In the genomic region with DNA sequence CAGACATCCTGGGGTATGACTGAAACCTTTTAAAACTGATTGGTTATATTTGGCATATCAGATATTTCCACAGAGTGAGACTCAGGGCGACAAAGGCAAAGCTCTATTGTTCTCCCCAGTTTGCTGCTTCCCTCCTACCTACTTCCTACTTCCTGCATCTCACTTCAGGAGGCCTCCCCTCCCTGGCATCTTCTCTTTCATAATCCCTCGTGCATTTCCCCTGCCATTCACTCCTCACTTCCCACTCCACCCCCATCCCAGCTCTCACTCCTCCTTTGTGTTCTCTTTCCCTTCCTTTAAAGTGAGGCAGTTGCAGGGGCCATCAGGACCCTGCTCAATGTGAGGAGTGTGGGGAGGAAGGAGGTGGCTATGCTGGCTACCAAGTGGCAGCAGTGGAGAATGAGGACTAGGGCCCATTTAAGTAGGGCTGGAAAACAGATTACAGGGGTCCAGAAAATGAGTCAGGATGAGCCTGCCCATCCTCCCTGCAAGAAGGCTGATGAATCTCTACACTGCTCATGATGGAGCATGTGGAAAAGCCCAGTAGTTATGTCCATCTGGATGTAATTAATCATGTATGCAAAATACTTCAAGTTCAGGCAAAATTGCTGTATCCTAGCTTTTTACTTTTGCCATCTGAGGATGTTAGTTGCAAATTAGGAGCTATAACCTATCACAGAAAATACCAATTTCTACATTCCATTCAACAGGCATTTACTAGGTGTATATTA, we compare ENCODE assay signal across 18 cellular contexts.
DNase-seq lines count a peak whose midpoint lies in the region; ATAC-seq and TF ChIP-seq lines count a peak whose summit lies in the region.
"Had no signal": no experiment of that assay in that cellular context is flagged by ENCODE, and none has a peak within 500 bp of the region (broad histone marks: within the 10 kb centered on the region; RNA-seq: fewer than 3 reads in every experiment).

No MANE protein-coding gene starts in this region.

- H3K4me1 Mint-ChIP-seq in GM23338 = peaks cover 45% of the 10 kb centered on the region
- H3K4me1 Mint-ChIP-seq in immature natural killer cell = no peaks in the 10 kb centered on the region
- H3K4me1 Mint-ChIP-seq: activated naive CD8-positive, alpha-beta T cell treated with anti-CD3 and anti-CD28 coated beads, Interleukin-2, amount 50 U/mL, for 24 hours; stimulated activated effector memory CD8-positive, alpha-beta T cell treated with anti-CD3 and anti-CD28 coated beads, Interleukin-12 subunit alpha, Interleukin-12 subunit beta, amount 100 ng/mL, for 72 hours had no signal

- in situ Hi-C loops in G401 (cut with HindIII; ENCODE audit: low sequenced_read_pairs) = no loop called here

- TF ChIP-seq CTCF in GM23338 (conservative IDR thresholded peaks at IDR 0.05; ENCODE audit: low read depth in 2 of 2) (no peak), foreskin keratinocyte (conservative IDR thresholded peaks at IDR 0.05) (no peak), parathyroid adenoma (IDR thresholded peaks at IDR 0.05) (no peak)

- H3K4me1 ChIP-seq in GM23338 (ENCODE audit: insufficient read depth) (peaks cover 41% of the 10 kb centered on the region), foreskin keratinocyte (no peaks in the 10 kb centered on the region), parathyroid adenoma (no peaks in the 10 kb centered on the region)

- H3K27me3 Mint-ChIP-seq in GM23338 (ENCODE audit: insufficient read depth, low read depth, poor library complexity) = peaks cover 2% of the 10 kb centered on the region
- H3K27me3 Mint-ChIP-seq in immature natural killer cell (ENCODE audit: low read depth in 3 of 3) = peaks cover 0 to 2% (median 2%) of the 10 kb centered on the region in 3 donors
- H3K27me3 Mint-ChIP-seq: activated naive CD8-positive, alpha-beta T cell treated with anti-CD3 and anti-CD28 coated beads, Interleukin-2, amount 50 U/mL, for 24 hours; progenitor cell of endocrine pancreas had no signal

- H3K27me3 ChIP-seq in GM23338 (ENCODE audit: insufficient read depth) (no peaks in the 10 kb centered on the region), foreskin keratinocyte (no peaks in the 10 kb centered on the region), parathyroid adenoma (ENCODE audit: control insufficient read depth, insufficient read depth, low read length) (no peaks in the 10 kb centered on the region)

- H3K9me3 Mint-ChIP-seq in GM23338 = peaks cover 3% of the 10 kb centered on the region; the same call in 1 of the 3 replicates
- peaks cover 0 to 7% (median 2%) of the 10 kb centered on the region in 6 donors for H3K9me3 Mint-ChIP-seq in immature natural killer cell
- H3K9me3 Mint-ChIP-seq: activated naive CD8-positive, alpha-beta T cell treated with anti-CD3 and anti-CD28 coated beads, Interleukin-2, amount 50 U/mL, for 24 hours; activated T-cell treated with anti-CD3 and anti-CD28 coated beads, Interleukin-2, amount 50 U/mL, for 24 hours; stimulated activated effector memory CD8-positive, alpha-beta T cell treated with anti-CD3 and anti-CD28 coated beads, Interleukin-12 subunit alpha, Interleukin-12 subunit beta, amount 100 ng/mL, for 72 hours had no signal

- DNase-seq in GM23338 (ENCODE audit: low spot score) = peak; percentile 28
- DNase-seq in amniotic epithelial cell (ENCODE audit: low read depth) = peak; percentile 26
- no peak for DNase-seq in foreskin keratinocyte
- DNase-seq in immature natural killer cell = no peak
- no peak for DNase-seq in NCI-H345 treated with DMSO at 0.1 percent for 48 hours (lab: John Stamatoyannopoulos, UW; ENCODE audit: unreplicated experiment)
- no peak for DNase-seq in G401 (ENCODE audit: low spot score)
- DNase-seq in cerebellar nuclear complex (lab: John Stamatoyannopoulos, UW) = no peak
- DNase-seq: activated CD4-positive, alpha-beta T cell treated with anti-CD3 and anti-CD28 coated beads for 4 hours; activated naive CD8-positive, alpha-beta T cell treated with anti-CD3 and anti-CD28 coated beads, Interleukin-2, amount 50 U/mL, for 24 hours; activated T-cell treated with anti-CD3 and anti-CD28 coated beads, Interleukin-2, amount 50 U/mL, for 24 hours; hippocampal formation; MM.1S; NCI-H2171; T-helper 2 cell had no signal

- no peaks in the 10 kb centered on the region for H3K9me3 ChIP-seq in parathyroid adenoma (ENCODE audit: control insufficient read depth, low read length)

- H4K20me1 ChIP-seq in GM23338 (replicated peaks; ENCODE audit: insufficient read depth) = no peaks in the 10 kb centered on the region

- H3K27ac ChIP-seq in GM23338 (ENCODE audit: low read depth) (peak overlapping the region; percentile 12), foreskin keratinocyte (no peak overlapping the region), parathyroid adenoma (peak overlapping the region; percentile 0)
- H3K27ac ChIP-seq: C4-2B had no signal

- H3K27ac Mint-ChIP-seq in GM23338 (peak overlapping the region; percentile 83), immature natural killer cell (no peak overlapping the region)
- H3K27ac Mint-ChIP-seq: activated naive CD8-positive, alpha-beta T cell treated with anti-CD3 and anti-CD28 coated beads, Interleukin-2, amount 50 U/mL, for 24 hours; activated T-cell treated with anti-CD3 and anti-CD28 coated beads, Interleukin-2, amount 50 U/mL, for 24 hours; progenitor cell of endocrine pancreas; stimulated activated effector memory CD8-positive, alpha-beta T cell treated with anti-CD3 and anti-CD28 coated beads, Interleukin-12 subunit alpha, Interleukin-12 subunit beta, amount 100 ng/mL, for 72 hours had no signal

- no peaks in the 10 kb centered on the region for H3K79me2 ChIP-seq in GM23338 (replicated peaks; ENCODE audit: insufficient read depth)
- H3K79me2 ChIP-seq in parathyroid adenoma = no peaks in the 10 kb centered on the region

- peak; percentile 62 for ATAC-seq in GM23338
- ATAC-seq in foreskin keratinocyte = peak; percentile 24
- ATAC-seq: activated naive CD8-positive, alpha-beta T cell treated with anti-CD3 and anti-CD28 coated beads, Interleukin-2, amount 50 U/mL, for 24 hours; stimulated activated effector memory CD8-positive, alpha-beta T cell treated with anti-CD3 and anti-CD28 coated beads, Interleukin-12 subunit alpha, Interleukin-12 subunit beta, amount 100 ng/mL, for 72 hours had no signal

- peaks cover 8% of the 10 kb centered on the region; the same call in 1 of the 2 replicates for H3F3A ChIP-seq in GM23338 (replicated peaks; ENCODE audit: low read depth)

- H3K4me2 ChIP-seq in GM23338 (peak overlapping the region; percentile 50), parathyroid adenoma (ENCODE audit: low read length) (no peak overlapping the region)

- H3K36me3 Mint-ChIP-seq in GM23338 (ENCODE audit: low read depth) (peaks cover 41% of the 10 kb centered on the region), immature natural killer cell (no peaks in the 10 kb centered on the region)
- H3K36me3 Mint-ChIP-seq: stimulated activated effector memory CD8-positive, alpha-beta T cell treated with anti-CD3 and anti-CD28 coated beads, Interleukin-12 subunit alpha, Interleukin-12 subunit beta, amount 100 ng/mL, for 72 hours had no signal

- no peak overlapping the region for H3K9ac ChIP-seq in parathyroid adenoma

- H3K4me3 ChIP-seq in GM23338 (0 out of 2 replicates have a peak overlapping the region, but pooled peaks have one; percentile 5), parathyroid adenoma (ENCODE audit: low read depth, low read length) (no peak overlapping the region)

- H3K4me3 Mint-ChIP-seq in GM23338 (peak overlapping the region; percentile 43; the same call in 1 of the 3 replicates), immature natural killer cell (no peak overlapping the region)
- H3K4me3 Mint-ChIP-seq: activated naive CD8-positive, alpha-beta T cell treated with anti-CD3 and anti-CD28 coated beads, Interleukin-2, amount 50 U/mL, for 24 hours; activated T-cell treated with anti-CD3 and anti-CD28 coated beads, Interleukin-2, amount 50 U/mL, for 24 hours; stimulated activated effector memory CD8-positive, alpha-beta T cell treated with anti-CD3 and anti-CD28 coated beads, Interleukin-12 subunit alpha, Interleukin-12 subunit beta, amount 100 ng/mL, for 72 hours had no signal

- peaks cover 4% of the 10 kb centered on the region; the same call in 1 of the 2 replicates for H3K9me2 ChIP-seq in GM23338 (ENCODE audit: insufficient read depth)

- H3K36me3 ChIP-seq in GM23338 (ENCODE audit: insufficient read depth) (no peaks in the 10 kb centered on the region), parathyroid adenoma (ENCODE audit: control insufficient read depth, insufficient read depth, low read length) (no peaks in the 10 kb centered on the region)

- H2AFZ ChIP-seq in GM23338 = no peak overlapping the region
- no peak overlapping the region for H2AFZ ChIP-seq in parathyroid adenoma

TF ChIP-seq in GM23338, 12 proteins besides CTCF, POLR2A, EP300 and RAD21 (continues in another document):
- TF ChIP-seq NANOG (IDR thresholded peaks at IDR 0.05; ENCODE audit: borderline replicate concordance) (peak; percentile 47; the same call in 1 of the 2 replicates), STAT1 (IDR thresholded peaks at IDR 0.05; ENCODE audit: unreplicated experiment) (no peak), POLR2AphosphoS5 (IDR thresholded peaks at IDR 0.05; ENCODE audit: low read depth) (no peak)

Comparison
In these comparisons a context has a peak if more than half of its experiments do, and no peak if none do; other contexts are left out.
1. DNase-seq: peak in GM23338 (single experiment) and amniotic epithelial cell (single experiment); none in foreskin keratinocyte (0 of 2), immature natural killer cell (0 of 3), NCI-H345 treated with DMSO at 0.1 percent for 48 hours (single experiment), G401 (single experiment) and cerebellar nuclear complex (0 of 2).